28 cellular contexts compared by ENCODE assay signal in genomic region chr12:45186762-45187161, GRCh38.
"Had no signal": no experiment of that assay in that cellular context is flagged by ENCODE, and none has a peak within 500 bp of the region (broad histone marks: within the 10 kb centered on the region; RNA-seq: fewer than 3 reads in every experiment).

No MANE protein-coding gene starts in this region.

- H3K27me3 ChIP-seq: brain microvascular endothelial cell, colonic mucosa, gastroesophageal sphincter, heart right ventricle, hepatocyte had no signal

- H3K27ac ChIP-seq: brain microvascular endothelial cell, colonic mucosa, epithelial cell of prostate, esophagus squamous epithelium, gastroesophageal sphincter, heart right ventricle, hepatocyte, VCaP had no signal

- H3K4me3 Mint-ChIP-seq: activated CD4-positive, alpha-beta memory T cell treated with anti-CD3 and anti-CD28 coated beads, Interleukin-2, amount 10 ng/mL, durations not matched to agents 7 days and 5 days; activated CD4-positive, alpha-beta T cell treated with anti-CD3 and anti-CD28 coated beads, Interleukin-2, amount 10 ng/mL, durations not matched to agents 7 days and 5 days; activated naive CD8-positive, alpha-beta T cell; activated T-cell treated with anti-CD3 and anti-CD28 coated beads, Interleukin-2, amount 50 U/mL, for 24 hours; activated T-cell treated with anti-CD3 and anti-CD28 coated beads, Interleukin-2, amount 50 U/mL, for 72 hours; WTC11 had no signal

- H3K4me3 ChIP-seq: colonic mucosa, esophagus squamous epithelium, gastroesophageal sphincter, heart right ventricle, hepatocyte had no signal

- H3K9me3 Mint-ChIP-seq: activated CD4-positive, alpha-beta memory T cell treated with anti-CD3 and anti-CD28 coated beads, Interleukin-2, amount 10 ng/mL, durations not matched to agents 7 days and 5 days; activated CD4-positive, alpha-beta T cell treated with anti-CD3 and anti-CD28 coated beads, Interleukin-2, amount 10 ng/mL, durations not matched to agents 7 days and 5 days; activated T-cell treated with anti-CD3 and anti-CD28 coated beads, Interleukin-2, amount 50 U/mL, for 24 hours; activated T-cell treated with anti-CD3 and anti-CD28 coated beads, Interleukin-2, amount 50 U/mL, for 72 hours; WTC11 had no signal

- ATAC-seq: activated T-cell treated with anti-CD3 and anti-CD28 coated beads, Interleukin-2, amount 50 U/mL, for 72 hours; gastroesophageal sphincter; heart right ventricle; WTC11 had no signal

- H3K27me3 Mint-ChIP-seq: activated CD4-positive, alpha-beta memory T cell treated with anti-CD3 and anti-CD28 coated beads, Interleukin-2, amount 10 ng/mL, durations not matched to agents 7 days and 5 days; activated CD4-positive, alpha-beta T cell treated with anti-CD3 and anti-CD28 coated beads, Interleukin-2, amount 10 ng/mL, durations not matched to agents 7 days and 5 days; activated naive CD8-positive, alpha-beta T cell; activated T-cell treated with anti-CD3 and anti-CD28 coated beads, Interleukin-2, amount 50 U/mL, for 24 hours had no signal

- H3K4me1 Mint-ChIP-seq: WTC11 had no signal

- DNase-seq: activated CD4-positive, alpha-beta memory T cell treated with anti-CD3 and anti-CD28 coated beads, Interleukin-2, amount 10 ng/mL, durations not matched to agents 7 days and 5 days; activated CD4-positive, alpha-beta T cell treated with anti-CD3 and anti-CD28 coated beads for 1 hour; activated CD4-positive, alpha-beta T cell treated with anti-CD3 and anti-CD28 coated beads for 4 hours; activated CD4-positive, alpha-beta T cell treated with anti-CD3 and anti-CD28 coated beads, Interleukin-2, amount 10 ng/mL, durations not matched to agents 7 days and 5 days; activated CD4-positive, alpha-beta T cell treated with anti-CD3 and anti-CD28 coated beads, Interleukin-2, amount 50 U/mL, for 4 hours; activated CD8-positive, alpha-beta memory T cell treated with anti-CD3 and anti-CD28 coated beads, Interleukin-2, amount 50 U/mL, for 48 hours; activated gamma-delta T cell; activated naive CD4-positive, alpha-beta T cell; activated naive CD4-positive, alpha-beta T cell treated with anti-CD3 and anti-CD28 coated beads, Interleukin-2, amount 50 U/mL, for 16 hours; activated T-cell treated with anti-CD3 and anti-CD28 coated beads for 4 hours; activated T-cell treated with anti-CD3 and anti-CD28 coated beads, Interleukin-2, amount 50 U/mL, for 24 hours; activated T-cell treated with anti-CD3 and anti-CD28 coated beads, Interleukin-2, amount 50 U/mL, for 72 hours; amniotic stem cell; anterior cingulate cortex; brain microvascular endothelial cell; central memory CD4-positive, alpha-beta T cell; cerebellar nuclear complex; colonic mucosa; effector CD8-positive, alpha-beta T cell; esophagus squamous epithelium; foreskin melanocyte; heart right ventricle had no signal

- H3K4me1 ChIP-seq: colonic mucosa, esophagus squamous epithelium had no signal

- H3K36me3 ChIP-seq: brain microvascular endothelial cell, colonic mucosa, esophagus squamous epithelium, gastroesophageal sphincter, heart right ventricle had no signal

- H3K27ac Mint-ChIP-seq: activated CD4-positive, alpha-beta memory T cell treated with anti-CD3 and anti-CD28 coated beads, Interleukin-2, amount 10 ng/mL, durations not matched to agents 7 days and 5 days; activated CD4-positive, alpha-beta T cell treated with anti-CD3 and anti-CD28 coated beads, Interleukin-2, amount 10 ng/mL, durations not matched to agents 7 days and 5 days; activated naive CD8-positive, alpha-beta T cell; activated T-cell treated with anti-CD3 and anti-CD28 coated beads, Interleukin-2, amount 50 U/mL, for 24 hours; activated T-cell treated with anti-CD3 and anti-CD28 coated beads, Interleukin-2, amount 50 U/mL, for 72 hours; WTC11 had no signal

- H3K9me3 ChIP-seq: colonic mucosa, esophagus squamous epithelium, gastroesophageal sphincter, heart right ventricle had no signal
